ENCODE assay signal across 8 cellular contexts in genomic region chr22:46612904-46613605, GRCh38. TPM values are rescaled to one million over a fixed set of nuclear protein-coding genes. Genes with fewer than 3 reads are reported as not detected.
DNase-seq lines count a peak whose midpoint lies in the region; ATAC-seq and TF ChIP-seq lines count a peak whose summit lies in the region.

No MANE protein-coding gene starts in this region.

- TF ChIP-seq CTCF in GM23338 (conservative IDR thresholded peaks at IDR 0.05; ENCODE audit: low read depth in 2 of 2) (no peak), cardiac muscle cell (IDR thresholded peaks at IDR 0.05; ENCODE audit: low read depth, low read length) (no peak), lower leg skin (IDR thresholded peaks at IDR 0.05) (no peak)

- H3K27me3 ChIP-seq in GM23338 (ENCODE audit: insufficient read depth) = no peaks in the 10 kb centered on the region
- no peaks in the 10 kb centered on the region for H3K27me3 ChIP-seq in cardiac muscle cell

- no peak overlapping the region for H2AFZ ChIP-seq in GM23338

- no peak for TF ChIP-seq POLR2A in lower leg skin (IDR thresholded peaks at IDR 0.05)

- H3K9me3 ChIP-seq in cardiac muscle cell (ENCODE audit: low read depth) = no peaks in the 10 kb centered on the region

- no peaks in the 10 kb centered on the region for H3K9me2 ChIP-seq in GM23338 (ENCODE audit: insufficient read depth)

- WGBS in lower leg skin, 2 donors = 62% methylated on average over 19 to 23 of the region's 23 CpGs

- H3K36me3 ChIP-seq in GM23338 (ENCODE audit: insufficient read depth) (no peaks in the 10 kb centered on the region), cardiac muscle cell (no peaks in the 10 kb centered on the region)

- intact Hi-C loops in lower leg skin (cut with DNase I; ENCODE audit: low total_unique reads) = no loop called here

- peaks cover 6% of the 10 kb centered on the region for H3K27me3 Mint-ChIP-seq in GM23338 (ENCODE audit: insufficient read depth, low read depth, poor library complexity)
- H3K27me3 Mint-ChIP-seq in activated CD8-positive, alpha-beta T cell treated with anti-CD3 and anti-CD28 coated beads, Interleukin-2, amount 10 ng/mL, durations not matched to agents 7 days and 5 days (ENCODE audit: low read depth) = no peaks in the 10 kb centered on the region

- H3K4me3 ChIP-seq in GM23338 (no peak overlapping the region), cardiac muscle cell (no peak overlapping the region), lower leg skin (ENCODE audit: low read depth, poor library complexity, severe bottlenecking) (no peak overlapping the region)

- DNase-seq in GM23338 (ENCODE audit: low spot score) = no peak
- DNase-seq in activated CD8-positive, alpha-beta T cell treated with anti-CD3 and anti-CD28 coated beads, Interleukin-2, amount 10 ng/mL, durations not matched to agents 7 days and 5 days = peak; percentile 75
- DNase-seq in cardiac muscle cell (ENCODE audit: low read depth in 1 of 2, low spot score in 1 of 2) = peak in 1 of 2 donors; percentile 49
- peak; percentile 29 for DNase-seq in stimulated activated CD4-positive, alpha-beta T cell treated with anti-CD3 and anti-CD28 coated beads, Interleukin-4, amount 100 ng/mL, for 24 hours
- DNase-seq in NCI-H2029 (lab: John Stamatoyannopoulos, UW) = no peak
- no peak for DNase-seq in lower leg skin (ENCODE audit: low spot score in 2 of 2)
- DNase-seq in H4 (ENCODE audit: low spot score) = no peak
- no peak for DNase-seq in NCI-H345 treated with DMSO at 0.1 percent for 48 hours (lab: John Stamatoyannopoulos, UW; ENCODE audit: unreplicated experiment)

- 0 out of 2 replicates have a peak, but pooled peaks cover 4% of the 10 kb centered on the region for H3F3A ChIP-seq in GM23338 (replicated peaks; ENCODE audit: low read depth)

- CTCF ChIA-PET in activated CD8-positive, alpha-beta T cell treated with anti-CD3 and anti-CD28 coated beads, Interleukin-2, amount 10 ng/mL, durations not matched to agents 7 days and 5 days (lab: Charles Lee) = interaction anchor here (0.6 to 1.3 kb wide), 4 partner anchors 11 to 69 kb away, joined by 3 to 5 read pairs (median 3); no protein-coding TSS in a partner anchor

- peaks cover 6% of the 10 kb centered on the region; the same call in 1 of the 2 replicates for H3K79me2 ChIP-seq in GM23338 (replicated peaks; ENCODE audit: insufficient read depth)

- peak; percentile 40 for ATAC-seq in GM23338
- ATAC-seq in activated CD8-positive, alpha-beta T cell treated with anti-CD3 and anti-CD28 coated beads, Interleukin-2, amount 10 ng/mL, durations not matched to agents 7 days and 5 days = peak; percentile 65

- H3K36me3 Mint-ChIP-seq in GM23338 (ENCODE audit: low read depth) = no peaks in the 10 kb centered on the region
- H3K36me3 Mint-ChIP-seq in activated CD8-positive, alpha-beta T cell treated with anti-CD3 and anti-CD28 coated beads, Interleukin-2, amount 10 ng/mL, durations not matched to agents 7 days and 5 days (ENCODE audit: low read depth) = no peaks in the 10 kb centered on the region

- POLR2A ChIA-PET in activated CD8-positive, alpha-beta T cell treated with anti-CD3 and anti-CD28 coated beads, Interleukin-2, amount 10 ng/mL, durations not matched to agents 7 days and 5 days (lab: Charles Lee) = interaction anchor here (1.3 to 1.8 kb wide), 3 partner anchors 11 to 50 kb away, joined by 4 to 6 read pairs (median 5); no protein-coding TSS in a partner anchor

- H3K4me2 ChIP-seq in GM23338 = 0 out of 2 replicates have a peak overlapping the region, but pooled peaks have one; percentile 32

- 0 out of 2 replicates have a peak, but pooled peaks cover 7% of the 10 kb centered on the region for H4K20me1 ChIP-seq in GM23338 (replicated peaks; ENCODE audit: insufficient read depth)

- peaks cover 14% of the 10 kb centered on the region for H3K4me1 Mint-ChIP-seq in GM23338
- H3K4me1 Mint-ChIP-seq in activated CD8-positive, alpha-beta T cell treated with anti-CD3 and anti-CD28 coated beads, Interleukin-2, amount 10 ng/mL, durations not matched to agents 7 days and 5 days (ENCODE audit: low read depth) = peaks cover 44% of the 10 kb centered on the region

- peaks cover 4% of the 10 kb centered on the region; the same call in 1 of the 3 replicates for H3K9me3 Mint-ChIP-seq in GM23338
- no peaks in the 10 kb centered on the region for H3K9me3 Mint-ChIP-seq in activated CD8-positive, alpha-beta T cell treated with anti-CD3 and anti-CD28 coated beads, Interleukin-2, amount 10 ng/mL, durations not matched to agents 7 days and 5 days (ENCODE audit: insufficient read depth)

- H3K27ac ChIP-seq in GM23338 (ENCODE audit: low read depth) (no peak overlapping the region), cardiac muscle cell (peak overlapping the region; percentile 78)

- H3K27ac Mint-ChIP-seq in GM23338 = peak overlapping the region; percentile 40; the same call in 1 of the 2 replicates
- H3K27ac Mint-ChIP-seq in activated CD8-positive, alpha-beta T cell treated with anti-CD3 and anti-CD28 coated beads, Interleukin-2, amount 10 ng/mL, durations not matched to agents 7 days and 5 days = peak overlapping the region; percentile 96

- H3K4me1 ChIP-seq in GM23338 (ENCODE audit: insufficient read depth) (peaks cover 6% of the 10 kb centered on the region; the same call in 1 of the 2 replicates), cardiac muscle cell (ENCODE audit: low read depth) (peaks cover 20% of the 10 kb centered on the region)

- H3K4me3 Mint-ChIP-seq in GM23338 = no peak overlapping the region
- peak overlapping the region; percentile 87 for H3K4me3 Mint-ChIP-seq in activated CD8-positive, alpha-beta T cell treated with anti-CD3 and anti-CD28 coated beads, Interleukin-2, amount 10 ng/mL, durations not matched to agents 7 days and 5 days

TF ChIP-seq in GM23338, 12 proteins besides CTCF, POLR2A, EP300 and RAD21 (continues in another document):
- no peak for TF ChIP-seq CREB1 (CRISPR knock-in tag; IDR thresholded peaks at IDR 0.05; ENCODE audit: low read depth)
- no peak for TF ChIP-seq NANOG (IDR thresholded peaks at IDR 0.05; ENCODE audit: borderline replicate concordance)
- TF ChIP-seq ETS1 (IDR thresholded peaks at IDR 0.05) = no peak
- no peak for TF ChIP-seq REST (IDR thresholded peaks at IDR 0.05; ENCODE audit: unreplicated experiment)
- no peak for TF ChIP-seq ZNF331 (CRISPR knock-in tag; IDR thresholded peaks at IDR 0.05; ENCODE audit: low read depth)
- no peak for TF ChIP-seq STAT1 (IDR thresholded peaks at IDR 0.05; ENCODE audit: unreplicated experiment)
- no peak for TF ChIP-seq JUNB (IDR thresholded peaks at IDR 0.05; ENCODE audit: unreplicated experiment)
- TF ChIP-seq ZNF114 (CRISPR knock-in tag; IDR thresholded peaks at IDR 0.05) = no peak

RNA-seq across cellular contexts. Expression of gene GRAMD4, which starts 7.1 kb away (rescaled TPM):
- total RNA-seq in GM23338 (2014; rRNA removed; shearing (Covaris generic)) = 19.7 and 81.8 TPM in 2 replicates
- polyA plus RNA-seq in GM23338 (2016; fragmentation: Nextera tagmentation; extraction: Ambion mirVana) (2.7 and 3.1 TPM in 2 replicates), cardiac muscle cell (51.8 and 57.5 TPM in 2 replicates)
- total RNA-seq in activated CD8-positive, alpha-beta T cell treated with anti-CD3 and anti-CD28 coated beads, Interleukin-2, amount 10 ng/mL, durations not matched to agents 7 days and 5 days = 10 to 100 TPM; 41.2 to 42.1 TPM
- total RNA-seq in cardiac muscle cell (49.3 and 79.3 TPM in 2 replicates), lower leg skin (100 to 1,000 TPM in 2 of 4 donors, 10 to 100 TPM in 2; 78.7 to 136 (median 117) TPM)
- 3.2 and 25.4 TPM in 2 replicates for total RNA-seq in H4 (2014; rRNA removed; shearing (Covaris generic))

Comparison
In these comparisons a context has a peak if more than half of its experiments do, and no peak if none do; other contexts are left out.
1. DNase-seq: peak in activated CD8-positive, alpha-beta T cell treated with anti-CD3 and anti-CD28 coated beads, Interleukin-2, amount 10 ng/mL, durations not matched to agents 7 days and 5 days (single experiment) and stimulated activated CD4-positive, alpha-beta T cell treated with anti-CD3 and anti-CD28 coated beads, Interleukin-4, amount 100 ng/mL, for 24 hours (single experiment); none in GM23338 (single experiment), NCI-H2029 (single experiment), lower leg skin (0 of 2), H4 (single experiment) and NCI-H345 treated with DMSO at 0.1 percent for 48 hours (single experiment).